In genomic region chr13:20525601-20526544, GRCh38 we compare ENCODE assay signal across 1 cellular context.
A peak's percentile ranks its signal among the peaks of the same experiment; 100 is the strongest.
TF ChIP-seq lines count a peak whose summit lies in the region.

A gene with protein sequence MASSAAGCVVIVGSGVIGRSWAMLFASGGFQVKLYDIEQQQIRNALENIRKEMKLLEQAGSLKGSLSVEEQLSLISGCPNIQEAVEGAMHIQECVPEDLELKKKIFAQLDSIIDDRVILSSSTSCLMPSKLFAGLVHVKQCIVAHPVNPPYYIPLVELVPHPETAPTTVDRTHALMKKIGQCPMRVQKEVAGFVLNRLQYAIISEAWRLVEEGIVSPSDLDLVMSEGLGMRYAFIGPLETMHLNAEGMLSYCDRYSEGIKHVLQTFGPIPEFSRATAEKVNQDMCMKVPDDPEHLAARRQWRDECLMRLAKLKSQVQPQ (minus strand): TSS chr13:20525857. CDS start chr13:20525794, 63 bp downstream.

TF ChIP-seq in K562, 482 proteins besides CTCF, POLR2A, EP300 and RAD21 (continued from another document and continues in another):
- TF ChIP-seq, protein P1, sequence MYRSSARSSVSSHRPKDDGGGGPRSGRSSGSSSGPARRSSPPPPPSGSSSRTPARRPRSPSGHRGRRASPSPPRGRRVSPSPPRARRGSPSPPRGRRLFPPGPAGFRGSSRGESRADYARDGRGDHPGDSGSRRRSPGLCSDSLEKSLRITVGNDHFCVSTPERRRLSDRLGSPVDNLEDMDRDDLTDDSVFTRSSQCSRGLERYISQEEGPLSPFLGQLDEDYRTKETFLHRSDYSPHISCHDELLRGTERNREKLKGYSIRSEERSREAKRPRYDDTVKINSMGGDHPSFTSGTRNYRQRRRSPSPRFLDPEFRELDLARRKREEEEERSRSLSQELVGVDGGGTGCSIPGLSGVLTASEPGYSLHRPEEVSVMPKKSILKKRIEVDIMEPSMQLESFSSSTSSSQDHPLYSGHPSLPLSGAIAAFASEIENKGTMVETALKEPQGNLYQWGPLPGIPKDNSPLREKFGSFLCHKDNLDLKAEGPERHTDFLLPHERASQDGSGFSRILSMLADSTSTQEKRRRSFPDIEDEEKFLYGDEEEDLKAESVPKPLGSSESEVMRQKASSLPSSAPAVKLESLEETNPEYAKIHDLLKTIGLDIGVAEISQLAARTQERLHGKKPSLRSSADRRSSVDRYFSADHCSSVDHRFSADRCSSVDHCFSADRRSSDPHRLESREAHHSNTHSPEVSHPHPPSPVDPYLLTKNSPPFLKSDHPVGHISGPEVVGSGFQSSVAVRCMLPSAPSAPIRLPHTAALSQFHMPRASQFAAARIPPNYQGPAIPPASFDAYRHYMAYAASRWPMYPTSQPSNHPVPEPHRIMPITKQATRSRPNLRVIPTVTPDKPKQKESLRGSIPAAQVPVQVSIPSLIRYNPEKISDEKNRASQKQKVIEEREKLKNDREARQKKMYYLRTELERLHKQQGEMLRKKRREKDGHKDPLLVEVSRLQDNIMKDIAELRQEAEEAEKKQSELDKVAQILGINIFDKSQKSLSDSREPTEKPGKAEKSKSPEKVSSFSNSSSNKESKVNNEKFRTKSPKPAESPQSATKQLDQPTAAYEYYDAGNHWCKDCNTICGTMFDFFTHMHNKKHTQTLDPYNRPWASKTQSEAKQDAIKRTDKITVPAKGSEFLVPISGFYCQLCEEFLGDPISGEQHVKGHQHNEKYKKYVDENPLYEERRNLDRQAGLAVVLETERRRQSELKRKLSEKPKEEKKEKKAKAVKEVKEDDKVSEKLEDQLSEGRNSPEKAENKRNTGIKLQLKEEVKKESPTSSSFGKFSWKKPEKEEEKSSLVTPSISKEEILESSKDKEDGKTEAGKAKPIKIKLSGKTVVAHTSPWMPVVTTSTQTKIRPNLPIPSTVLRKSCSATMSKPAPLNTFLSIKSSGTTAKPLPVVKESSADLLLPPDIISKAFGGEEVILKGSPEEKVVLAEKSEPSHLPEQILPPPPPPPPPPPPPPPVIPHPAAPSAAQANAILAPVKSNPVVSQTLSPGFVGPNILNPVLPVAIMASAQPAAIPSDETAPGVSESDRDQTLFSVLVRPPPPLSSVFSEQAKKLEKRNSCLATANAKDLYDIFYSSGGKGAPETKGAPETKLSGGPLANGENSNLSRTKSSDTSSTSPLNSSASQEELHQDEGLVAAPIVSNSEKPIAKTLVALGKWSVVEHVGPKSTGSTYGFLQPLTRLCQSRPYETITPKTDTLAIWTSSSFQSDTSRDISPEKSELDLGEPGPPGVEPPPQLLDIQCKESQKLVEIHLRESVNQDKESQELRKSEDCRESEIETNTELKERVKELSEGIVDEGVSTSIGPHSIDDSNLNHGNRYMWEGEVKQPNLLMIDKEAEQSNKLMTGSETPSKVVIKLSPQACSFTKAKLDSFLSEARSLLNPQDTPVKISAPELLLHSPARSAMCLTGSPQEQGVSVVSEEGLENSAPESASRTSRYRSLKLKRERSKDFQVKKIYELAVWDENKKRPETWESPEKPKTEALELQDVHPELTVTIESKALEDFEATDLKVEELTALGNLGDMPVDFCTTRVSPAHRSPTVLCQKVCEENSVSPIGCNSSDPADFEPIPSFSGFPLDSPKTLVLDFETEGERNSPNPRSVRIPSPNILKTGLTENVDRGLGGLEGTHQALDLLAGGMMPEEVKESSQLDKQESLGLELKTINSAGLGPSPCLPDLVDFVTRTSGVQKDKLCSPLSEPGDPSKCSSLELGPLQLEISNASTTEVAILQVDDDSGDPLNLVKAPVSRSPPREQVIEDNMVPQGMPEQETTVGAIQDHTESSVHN (IDR thresholded peaks at IDR 0.05; ENCODE audit: borderline replicate concordance in 1 of 2, low read depth in 1 of 2), result no peak
- no peak for TF ChIP-seq STAG1 (CRISPR knock-in tag; IDR thresholded peaks at IDR 0.05; ENCODE audit: borderline replicate concordance)
- TF ChIP-seq CHCHD3 (CRISPR knock-in tag; IDR thresholded peaks at IDR 0.05), result no peak
- no peak for TF ChIP-seq ARID2 (IDR thresholded peaks at IDR 0.05)
- no peak for TF ChIP-seq KLF16 (IDR thresholded peaks at IDR 0.05)
- no peak for TF ChIP-seq FOXA3 (CRISPR knock-in tag; conservative IDR thresholded peaks at IDR 0.05 in 1 of 2, IDR thresholded peaks at IDR 0.05 in 1 of 2)
- no peak for TF ChIP-seq CBFA2T2 (conservative IDR thresholded peaks at IDR 0.05)
- TF ChIP-seq MTA1 (IDR thresholded peaks at IDR 0.05; ENCODE audit: borderline replicate concordance), result 0 out of 2 replicates have a peak, but pooled peaks have one; percentile 72
- TF ChIP-seq ZFX (CRISPR knock-in tag; IDR thresholded peaks at IDR 0.05), result peak; percentile 69; the same call in 1 of the 2 replicates
- peak; percentile 36; the same call in 1 of the 2 replicates for TF ChIP-seq GATAD2B (IDR thresholded peaks at IDR 0.05; ENCODE audit: borderline replicate concordance)
- TF ChIP-seq NCOR1 (IDR thresholded peaks at IDR 0.05), result no peak
- TF ChIP-seq, protein P2, sequence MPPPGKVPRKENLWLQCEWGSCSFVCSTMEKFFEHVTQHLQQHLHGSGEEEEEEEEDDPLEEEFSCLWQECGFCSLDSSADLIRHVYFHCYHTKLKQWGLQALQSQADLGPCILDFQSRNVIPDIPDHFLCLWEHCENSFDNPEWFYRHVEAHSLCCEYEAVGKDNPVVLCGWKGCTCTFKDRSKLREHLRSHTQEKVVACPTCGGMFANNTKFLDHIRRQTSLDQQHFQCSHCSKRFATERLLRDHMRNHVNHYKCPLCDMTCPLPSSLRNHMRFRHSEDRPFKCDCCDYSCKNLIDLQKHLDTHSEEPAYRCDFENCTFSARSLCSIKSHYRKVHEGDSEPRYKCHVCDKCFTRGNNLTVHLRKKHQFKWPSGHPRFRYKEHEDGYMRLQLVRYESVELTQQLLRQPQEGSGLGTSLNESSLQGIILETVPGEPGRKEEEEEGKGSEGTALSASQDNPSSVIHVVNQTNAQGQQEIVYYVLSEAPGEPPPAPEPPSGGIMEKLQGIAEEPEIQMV (tag; conservative IDR thresholded peaks at IDR 0.05; ENCODE audit: low read depth), result no peak
- TF ChIP-seq KDM1A (IDR thresholded peaks at IDR 0.05), result no peak
- no peak for TF ChIP-seq MEF2D (tag; conservative IDR thresholded peaks at IDR 0.05; ENCODE audit: low read depth)
- no peak for TF ChIP-seq POLR2H (tag; IDR thresholded peaks at IDR 0.05; ENCODE audit: low read depth)
- TF ChIP-seq, protein P3, sequence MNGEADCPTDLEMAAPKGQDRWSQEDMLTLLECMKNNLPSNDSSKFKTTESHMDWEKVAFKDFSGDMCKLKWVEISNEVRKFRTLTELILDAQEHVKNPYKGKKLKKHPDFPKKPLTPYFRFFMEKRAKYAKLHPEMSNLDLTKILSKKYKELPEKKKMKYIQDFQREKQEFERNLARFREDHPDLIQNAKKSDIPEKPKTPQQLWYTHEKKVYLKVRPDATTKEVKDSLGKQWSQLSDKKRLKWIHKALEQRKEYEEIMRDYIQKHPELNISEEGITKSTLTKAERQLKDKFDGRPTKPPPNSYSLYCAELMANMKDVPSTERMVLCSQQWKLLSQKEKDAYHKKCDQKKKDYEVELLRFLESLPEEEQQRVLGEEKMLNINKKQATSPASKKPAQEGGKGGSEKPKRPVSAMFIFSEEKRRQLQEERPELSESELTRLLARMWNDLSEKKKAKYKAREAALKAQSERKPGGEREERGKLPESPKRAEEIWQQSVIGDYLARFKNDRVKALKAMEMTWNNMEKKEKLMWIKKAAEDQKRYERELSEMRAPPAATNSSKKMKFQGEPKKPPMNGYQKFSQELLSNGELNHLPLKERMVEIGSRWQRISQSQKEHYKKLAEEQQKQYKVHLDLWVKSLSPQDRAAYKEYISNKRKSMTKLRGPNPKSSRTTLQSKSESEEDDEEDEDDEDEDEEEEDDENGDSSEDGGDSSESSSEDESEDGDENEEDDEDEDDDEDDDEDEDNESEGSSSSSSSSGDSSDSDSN (IDR thresholded peaks at IDR 0.05; ENCODE audit: borderline replicate concordance in 1 of 2, low read depth in 2 of 2, low read length in 2 of 2), result 0 out of 4 replicates have a peak, but pooled peaks of 1 of the 2 experiments have one; percentile 70
- no peak for TF ChIP-seq PURB (CRISPR knock-in tag; IDR thresholded peaks at IDR 0.05; ENCODE audit: low read depth)
- TF ChIP-seq RREB1 (CRISPR knock-in tag; IDR thresholded peaks at IDR 0.05), result no peak
- TF ChIP-seq, protein P4, sequence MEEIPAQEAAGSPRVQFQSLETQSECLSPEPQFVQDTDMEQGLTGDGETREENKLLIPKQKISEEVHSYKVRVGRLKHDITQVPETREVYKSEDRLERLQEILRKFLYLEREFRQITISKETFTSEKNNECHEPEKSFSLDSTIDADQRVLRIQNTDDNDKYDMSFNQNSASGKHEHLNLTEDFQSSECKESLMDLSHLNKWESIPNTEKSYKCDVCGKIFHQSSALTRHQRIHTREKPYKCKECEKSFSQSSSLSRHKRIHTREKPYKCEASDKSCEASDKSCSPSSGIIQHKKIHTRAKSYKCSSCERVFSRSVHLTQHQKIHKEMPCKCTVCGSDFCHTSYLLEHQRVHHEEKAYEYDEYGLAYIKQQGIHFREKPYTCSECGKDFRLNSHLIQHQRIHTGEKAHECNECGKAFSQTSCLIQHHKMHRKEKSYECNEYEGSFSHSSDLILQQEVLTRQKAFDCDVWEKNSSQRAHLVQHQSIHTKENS (CRISPR knock-in tag; IDR thresholded peaks at IDR 0.05), result no peak
- no peak for TF ChIP-seq ZNF766 (CRISPR knock-in tag; conservative IDR thresholded peaks at IDR 0.05)
- TF ChIP-seq CXXC5 (CRISPR knock-in tag; IDR thresholded peaks at IDR 0.05), result peak; percentile 56
- no peak for TF ChIP-seq ZKSCAN1 (IDR thresholded peaks at IDR 0.05; ENCODE audit: low read depth, low read length)
- TF ChIP-seq SAFB (IDR thresholded peaks at IDR 0.05; ENCODE audit: borderline replicate concordance, low read depth, low read length), result peak; percentile 65; the same call in 1 of the 2 replicates
